Comparison of ENCODE assay signal across 1 cellular context in the genomic region with DNA sequence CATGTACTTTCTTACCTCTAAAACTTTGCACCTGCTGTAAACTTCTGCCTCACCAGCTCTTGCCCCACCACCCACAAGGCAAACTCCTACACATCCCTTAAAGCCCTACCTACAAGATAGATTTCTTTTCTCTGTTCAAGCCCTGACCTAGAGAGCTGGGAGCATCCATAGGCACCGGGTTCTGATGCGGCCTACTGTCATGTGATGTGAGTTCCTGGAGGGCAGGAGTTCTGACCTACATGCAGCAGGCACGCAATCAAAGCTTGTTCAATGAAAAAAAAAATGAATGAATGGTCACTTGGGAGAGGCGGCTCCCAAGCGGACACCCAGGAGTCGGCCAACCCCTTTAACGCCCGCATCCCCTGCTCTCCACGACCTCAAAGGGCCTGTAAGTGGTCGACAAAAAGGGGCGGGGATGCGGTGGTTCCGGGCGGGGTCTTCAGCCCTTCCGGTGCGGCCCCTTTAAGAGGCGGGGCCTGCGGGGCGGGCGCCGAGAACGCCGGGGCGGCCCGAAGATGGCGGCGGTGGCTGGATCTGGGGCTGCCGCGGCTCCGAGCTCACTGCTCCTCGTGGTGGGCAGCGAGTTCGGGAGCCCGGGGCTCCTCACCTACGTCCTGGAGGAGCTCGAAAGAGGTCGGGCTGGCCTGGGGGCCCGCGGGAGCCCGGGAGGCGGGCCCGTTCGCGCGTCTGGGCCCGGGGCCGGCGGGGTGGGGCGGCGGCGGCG.
TF ChIP-seq lines count a peak whose summit lies in the region.

A gene with protein sequence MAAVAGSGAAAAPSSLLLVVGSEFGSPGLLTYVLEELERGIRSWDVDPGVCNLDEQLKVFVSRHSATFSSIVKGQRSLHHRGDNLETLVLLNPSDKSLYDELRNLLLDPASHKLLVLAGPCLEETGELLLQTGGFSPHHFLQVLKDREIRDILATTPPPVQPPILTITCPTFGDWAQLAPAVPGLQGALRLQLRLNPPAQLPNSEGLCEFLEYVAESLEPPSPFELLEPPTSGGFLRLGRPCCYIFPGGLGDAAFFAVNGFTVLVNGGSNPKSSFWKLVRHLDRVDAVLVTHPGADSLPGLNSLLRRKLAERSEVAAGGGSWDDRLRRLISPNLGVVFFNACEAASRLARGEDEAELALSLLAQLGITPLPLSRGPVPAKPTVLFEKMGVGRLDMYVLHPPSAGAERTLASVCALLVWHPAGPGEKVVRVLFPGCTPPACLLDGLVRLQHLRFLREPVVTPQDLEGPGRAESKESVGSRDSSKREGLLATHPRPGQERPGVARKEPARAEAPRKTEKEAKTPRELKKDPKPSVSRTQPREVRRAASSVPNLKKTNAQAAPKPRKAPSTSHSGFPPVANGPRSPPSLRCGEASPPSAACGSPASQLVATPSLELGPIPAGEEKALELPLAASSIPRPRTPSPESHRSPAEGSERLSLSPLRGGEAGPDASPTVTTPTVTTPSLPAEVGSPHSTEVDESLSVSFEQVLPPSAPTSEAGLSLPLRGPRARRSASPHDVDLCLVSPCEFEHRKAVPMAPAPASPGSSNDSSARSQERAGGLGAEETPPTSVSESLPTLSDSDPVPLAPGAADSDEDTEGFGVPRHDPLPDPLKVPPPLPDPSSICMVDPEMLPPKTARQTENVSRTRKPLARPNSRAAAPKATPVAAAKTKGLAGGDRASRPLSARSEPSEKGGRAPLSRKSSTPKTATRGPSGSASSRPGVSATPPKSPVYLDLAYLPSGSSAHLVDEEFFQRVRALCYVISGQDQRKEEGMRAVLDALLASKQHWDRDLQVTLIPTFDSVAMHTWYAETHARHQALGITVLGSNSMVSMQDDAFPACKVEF (plus strand): TSS at position 493 of the 724 bp plus-strand sequence. CDS start 23 bp downstream, at position 516.

TF ChIP-seq in K562, 482 proteins besides CTCF, POLR2A, EP300 and RAD21 (continued from another document and continues in another):
- TF ChIP-seq, protein P1, sequence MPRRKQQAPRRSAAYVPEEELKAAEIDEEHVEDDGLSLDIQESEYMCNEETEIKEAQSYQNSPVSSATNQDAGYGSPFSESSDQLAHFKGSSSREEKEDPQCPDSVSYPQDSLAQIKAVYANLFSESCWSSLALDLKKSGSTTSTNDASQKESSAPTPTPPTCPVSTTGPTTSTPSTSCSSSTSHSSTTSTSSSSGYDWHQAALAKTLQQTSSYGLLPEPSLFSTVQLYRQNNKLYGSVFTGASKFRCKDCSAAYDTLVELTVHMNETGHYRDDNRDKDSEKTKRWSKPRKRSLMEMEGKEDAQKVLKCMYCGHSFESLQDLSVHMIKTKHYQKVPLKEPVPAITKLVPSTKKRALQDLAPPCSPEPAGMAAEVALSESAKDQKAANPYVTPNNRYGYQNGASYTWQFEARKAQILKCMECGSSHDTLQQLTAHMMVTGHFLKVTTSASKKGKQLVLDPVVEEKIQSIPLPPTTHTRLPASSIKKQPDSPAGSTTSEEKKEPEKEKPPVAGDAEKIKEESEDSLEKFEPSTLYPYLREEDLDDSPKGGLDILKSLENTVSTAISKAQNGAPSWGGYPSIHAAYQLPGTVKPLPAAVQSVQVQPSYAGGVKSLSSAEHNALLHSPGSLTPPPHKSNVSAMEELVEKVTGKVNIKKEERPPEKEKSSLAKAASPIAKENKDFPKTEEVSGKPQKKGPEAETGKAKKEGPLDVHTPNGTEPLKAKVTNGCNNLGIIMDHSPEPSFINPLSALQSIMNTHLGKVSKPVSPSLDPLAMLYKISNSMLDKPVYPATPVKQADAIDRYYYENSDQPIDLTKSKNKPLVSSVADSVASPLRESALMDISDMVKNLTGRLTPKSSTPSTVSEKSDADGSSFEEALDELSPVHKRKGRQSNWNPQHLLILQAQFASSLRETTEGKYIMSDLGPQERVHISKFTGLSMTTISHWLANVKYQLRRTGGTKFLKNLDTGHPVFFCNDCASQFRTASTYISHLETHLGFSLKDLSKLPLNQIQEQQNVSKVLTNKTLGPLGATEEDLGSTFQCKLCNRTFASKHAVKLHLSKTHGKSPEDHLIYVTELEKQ (CRISPR knock-in tag; IDR thresholded peaks at IDR 0.05), result no peak
- TF ChIP-seq, protein P2, sequence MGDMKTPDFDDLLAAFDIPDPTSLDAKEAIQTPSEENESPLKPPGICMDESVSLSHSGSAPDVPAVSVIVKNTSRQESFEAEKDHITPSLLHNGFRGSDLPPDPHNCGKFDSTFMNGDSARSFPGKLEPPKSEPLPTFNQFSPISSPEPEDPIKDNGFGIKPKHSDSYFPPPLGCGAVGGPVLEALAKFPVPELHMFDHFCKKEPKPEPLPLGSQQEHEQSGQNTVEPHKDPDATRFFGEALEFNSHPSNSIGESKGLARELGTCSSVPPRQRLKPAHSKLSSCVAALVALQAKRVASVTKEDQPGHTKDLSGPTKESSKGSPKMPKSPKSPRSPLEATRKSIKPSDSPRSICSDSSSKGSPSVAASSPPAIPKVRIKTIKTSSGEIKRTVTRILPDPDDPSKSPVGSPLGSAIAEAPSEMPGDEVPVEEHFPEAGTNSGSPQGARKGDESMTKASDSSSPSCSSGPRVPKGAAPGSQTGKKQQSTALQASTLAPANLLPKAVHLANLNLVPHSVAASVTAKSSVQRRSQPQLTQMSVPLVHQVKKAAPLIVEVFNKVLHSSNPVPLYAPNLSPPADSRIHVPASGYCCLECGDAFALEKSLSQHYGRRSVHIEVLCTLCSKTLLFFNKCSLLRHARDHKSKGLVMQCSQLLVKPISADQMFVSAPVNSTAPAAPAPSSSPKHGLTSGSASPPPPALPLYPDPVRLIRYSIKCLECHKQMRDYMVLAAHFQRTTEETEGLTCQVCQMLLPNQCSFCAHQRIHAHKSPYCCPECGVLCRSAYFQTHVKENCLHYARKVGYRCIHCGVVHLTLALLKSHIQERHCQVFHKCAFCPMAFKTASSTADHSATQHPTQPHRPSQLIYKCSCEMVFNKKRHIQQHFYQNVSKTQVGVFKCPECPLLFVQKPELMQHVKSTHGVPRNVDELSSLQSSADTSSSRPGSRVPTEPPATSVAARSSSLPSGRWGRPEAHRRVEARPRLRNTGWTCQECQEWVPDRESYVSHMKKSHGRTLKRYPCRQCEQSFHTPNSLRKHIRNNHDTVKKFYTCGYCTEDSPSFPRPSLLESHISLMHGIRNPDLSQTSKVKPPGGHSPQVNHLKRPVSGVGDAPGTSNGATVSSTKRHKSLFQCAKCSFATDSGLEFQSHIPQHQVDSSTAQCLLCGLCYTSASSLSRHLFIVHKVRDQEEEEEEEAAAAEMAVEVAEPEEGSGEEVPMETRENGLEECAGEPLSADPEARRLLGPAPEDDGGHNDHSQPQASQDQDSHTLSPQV (IDR thresholded peaks at IDR 0.05), result no peak
- TF ChIP-seq BRD4 (IDR thresholded peaks at IDR 0.05) (no peak), CBFB (CRISPR knock-in tag; IDR thresholded peaks at IDR 0.05) (no peak), TAF1 (IDR thresholded peaks at IDR 0.05; ENCODE audit: control insufficient read depth, extremely low read depth, insufficient read depth, low read length, severe bottlenecking) (peak; percentile 85), ZNF583 (CRISPR knock-in tag; IDR thresholded peaks at IDR 0.05) (no peak), PHB2 (IDR thresholded peaks at IDR 0.05; ENCODE audit: low read depth) (no peak), ZNF140 (CRISPR knock-in tag; IDR thresholded peaks at IDR 0.05) (no peak), XRCC5 (IDR thresholded peaks at IDR 0.05; ENCODE audit: low read depth, low read length) (no peak), ARID1B (IDR thresholded peaks at IDR 0.05) (no peak), ARID2 (IDR thresholded peaks at IDR 0.05) (no peak), DPF2 (IDR thresholded peaks at IDR 0.05) (no peak), SNRNP70 (optimal IDR thresholded peaks at IDR 0.05; ENCODE audit: low read depth, low read length) (no peak), MCM2 (IDR thresholded peaks at IDR 0.05; ENCODE audit: low read depth) (no peak), ZNF143 (CRISPR knock-in tag; IDR thresholded peaks at IDR 0.05) (no peak), CHCHD3 (CRISPR knock-in tag; IDR thresholded peaks at IDR 0.05) (no peak), ZNF263 (CRISPR knock-in tag; IDR thresholded peaks at IDR 0.05; ENCODE audit: borderline replicate concordance) (no peak), ZEB2 (IDR thresholded peaks at IDR 0.05) (no peak), RNF2 (IDR thresholded peaks at IDR 0.05) (no peak), ZNF507 (tag; conservative IDR thresholded peaks at IDR 0.05) (no peak), BRF1 (IDR thresholded peaks at IDR 0.05; ENCODE audit: borderline replicate concordance, extremely low read depth, insufficient read length) (no peak), ZNF347 (CRISPR knock-in tag; IDR thresholded peaks at IDR 0.05; ENCODE audit: low read depth) (no peak), GATAD2B (IDR thresholded peaks at IDR 0.05; ENCODE audit: borderline replicate concordance) (no peak)
- TF ChIP-seq, protein P3, sequence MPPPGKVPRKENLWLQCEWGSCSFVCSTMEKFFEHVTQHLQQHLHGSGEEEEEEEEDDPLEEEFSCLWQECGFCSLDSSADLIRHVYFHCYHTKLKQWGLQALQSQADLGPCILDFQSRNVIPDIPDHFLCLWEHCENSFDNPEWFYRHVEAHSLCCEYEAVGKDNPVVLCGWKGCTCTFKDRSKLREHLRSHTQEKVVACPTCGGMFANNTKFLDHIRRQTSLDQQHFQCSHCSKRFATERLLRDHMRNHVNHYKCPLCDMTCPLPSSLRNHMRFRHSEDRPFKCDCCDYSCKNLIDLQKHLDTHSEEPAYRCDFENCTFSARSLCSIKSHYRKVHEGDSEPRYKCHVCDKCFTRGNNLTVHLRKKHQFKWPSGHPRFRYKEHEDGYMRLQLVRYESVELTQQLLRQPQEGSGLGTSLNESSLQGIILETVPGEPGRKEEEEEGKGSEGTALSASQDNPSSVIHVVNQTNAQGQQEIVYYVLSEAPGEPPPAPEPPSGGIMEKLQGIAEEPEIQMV (tag; conservative IDR thresholded peaks at IDR 0.05; ENCODE audit: low read depth), result no peak
- TF ChIP-seq, protein P4, sequence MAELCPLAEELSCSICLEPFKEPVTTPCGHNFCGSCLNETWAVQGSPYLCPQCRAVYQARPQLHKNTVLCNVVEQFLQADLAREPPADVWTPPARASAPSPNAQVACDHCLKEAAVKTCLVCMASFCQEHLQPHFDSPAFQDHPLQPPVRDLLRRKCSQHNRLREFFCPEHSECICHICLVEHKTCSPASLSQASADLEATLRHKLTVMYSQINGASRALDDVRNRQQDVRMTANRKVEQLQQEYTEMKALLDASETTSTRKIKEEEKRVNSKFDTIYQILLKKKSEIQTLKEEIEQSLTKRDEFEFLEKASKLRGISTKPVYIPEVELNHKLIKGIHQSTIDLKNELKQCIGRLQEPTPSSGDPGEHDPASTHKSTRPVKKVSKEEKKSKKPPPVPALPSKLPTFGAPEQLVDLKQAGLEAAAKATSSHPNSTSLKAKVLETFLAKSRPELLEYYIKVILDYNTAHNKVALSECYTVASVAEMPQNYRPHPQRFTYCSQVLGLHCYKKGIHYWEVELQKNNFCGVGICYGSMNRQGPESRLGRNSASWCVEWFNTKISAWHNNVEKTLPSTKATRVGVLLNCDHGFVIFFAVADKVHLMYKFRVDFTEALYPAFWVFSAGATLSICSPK (IDR thresholded peaks at IDR 0.05; ENCODE audit: borderline replicate concordance), result no peak
- TF ChIP-seq, protein P5, sequence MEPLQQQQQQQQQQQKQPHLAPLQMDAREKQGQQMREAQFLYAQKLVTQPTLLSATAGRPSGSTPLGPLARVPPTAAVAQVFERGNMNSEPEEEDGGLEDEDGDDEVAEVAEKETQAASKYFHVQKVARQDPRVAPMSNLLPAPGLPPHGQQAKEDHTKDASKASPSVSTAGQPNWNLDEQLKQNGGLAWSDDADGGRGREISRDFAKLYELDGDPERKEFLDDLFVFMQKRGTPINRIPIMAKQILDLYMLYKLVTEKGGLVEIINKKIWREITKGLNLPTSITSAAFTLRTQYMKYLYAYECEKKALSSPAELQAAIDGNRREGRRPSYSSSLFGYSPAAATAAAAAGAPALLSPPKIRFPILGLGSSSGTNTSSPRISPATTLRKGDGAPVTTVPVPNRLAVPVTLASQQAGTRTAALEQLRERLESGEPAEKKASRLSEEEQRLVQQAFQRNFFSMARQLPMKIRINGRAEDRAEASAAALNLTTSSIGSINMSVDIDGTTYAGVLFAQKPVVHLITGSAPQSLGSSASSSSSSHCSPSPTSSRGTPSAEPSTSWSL (CRISPR knock-in tag; IDR thresholded peaks at IDR 0.05; ENCODE audit: borderline replicate concordance), result no peak
- TF ChIP-seq, protein P6, sequence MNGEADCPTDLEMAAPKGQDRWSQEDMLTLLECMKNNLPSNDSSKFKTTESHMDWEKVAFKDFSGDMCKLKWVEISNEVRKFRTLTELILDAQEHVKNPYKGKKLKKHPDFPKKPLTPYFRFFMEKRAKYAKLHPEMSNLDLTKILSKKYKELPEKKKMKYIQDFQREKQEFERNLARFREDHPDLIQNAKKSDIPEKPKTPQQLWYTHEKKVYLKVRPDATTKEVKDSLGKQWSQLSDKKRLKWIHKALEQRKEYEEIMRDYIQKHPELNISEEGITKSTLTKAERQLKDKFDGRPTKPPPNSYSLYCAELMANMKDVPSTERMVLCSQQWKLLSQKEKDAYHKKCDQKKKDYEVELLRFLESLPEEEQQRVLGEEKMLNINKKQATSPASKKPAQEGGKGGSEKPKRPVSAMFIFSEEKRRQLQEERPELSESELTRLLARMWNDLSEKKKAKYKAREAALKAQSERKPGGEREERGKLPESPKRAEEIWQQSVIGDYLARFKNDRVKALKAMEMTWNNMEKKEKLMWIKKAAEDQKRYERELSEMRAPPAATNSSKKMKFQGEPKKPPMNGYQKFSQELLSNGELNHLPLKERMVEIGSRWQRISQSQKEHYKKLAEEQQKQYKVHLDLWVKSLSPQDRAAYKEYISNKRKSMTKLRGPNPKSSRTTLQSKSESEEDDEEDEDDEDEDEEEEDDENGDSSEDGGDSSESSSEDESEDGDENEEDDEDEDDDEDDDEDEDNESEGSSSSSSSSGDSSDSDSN (IDR thresholded peaks at IDR 0.05; ENCODE audit: borderline replicate concordance in 1 of 2, low read depth in 2 of 2, low read length in 2 of 2), result no peak
- TF ChIP-seq, protein P7, sequence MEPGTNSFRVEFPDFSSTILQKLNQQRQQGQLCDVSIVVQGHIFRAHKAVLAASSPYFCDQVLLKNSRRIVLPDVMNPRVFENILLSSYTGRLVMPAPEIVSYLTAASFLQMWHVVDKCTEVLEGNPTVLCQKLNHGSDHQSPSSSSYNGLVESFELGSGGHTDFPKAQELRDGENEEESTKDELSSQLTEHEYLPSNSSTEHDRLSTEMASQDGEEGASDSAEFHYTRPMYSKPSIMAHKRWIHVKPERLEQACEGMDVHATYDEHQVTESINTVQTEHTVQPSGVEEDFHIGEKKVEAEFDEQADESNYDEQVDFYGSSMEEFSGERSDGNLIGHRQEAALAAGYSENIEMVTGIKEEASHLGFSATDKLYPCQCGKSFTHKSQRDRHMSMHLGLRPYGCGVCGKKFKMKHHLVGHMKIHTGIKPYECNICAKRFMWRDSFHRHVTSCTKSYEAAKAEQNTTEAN (CRISPR knock-in tag; IDR thresholded peaks at IDR 0.05), result 0 out of 2 replicates have a peak, but pooled peaks have one; percentile 60
- TF ChIP-seq, protein P8, sequence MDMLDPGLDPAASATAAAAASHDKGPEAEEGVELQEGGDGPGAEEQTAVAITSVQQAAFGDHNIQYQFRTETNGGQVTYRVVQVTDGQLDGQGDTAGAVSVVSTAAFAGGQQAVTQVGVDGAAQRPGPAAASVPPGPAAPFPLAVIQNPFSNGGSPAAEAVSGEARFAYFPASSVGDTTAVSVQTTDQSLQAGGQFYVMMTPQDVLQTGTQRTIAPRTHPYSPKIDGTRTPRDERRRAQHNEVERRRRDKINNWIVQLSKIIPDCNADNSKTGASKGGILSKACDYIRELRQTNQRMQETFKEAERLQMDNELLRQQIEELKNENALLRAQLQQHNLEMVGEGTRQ (CRISPR knock-in tag; IDR thresholded peaks at IDR 0.05), result peak; percentile 50
- TF ChIP-seq, protein P9, sequence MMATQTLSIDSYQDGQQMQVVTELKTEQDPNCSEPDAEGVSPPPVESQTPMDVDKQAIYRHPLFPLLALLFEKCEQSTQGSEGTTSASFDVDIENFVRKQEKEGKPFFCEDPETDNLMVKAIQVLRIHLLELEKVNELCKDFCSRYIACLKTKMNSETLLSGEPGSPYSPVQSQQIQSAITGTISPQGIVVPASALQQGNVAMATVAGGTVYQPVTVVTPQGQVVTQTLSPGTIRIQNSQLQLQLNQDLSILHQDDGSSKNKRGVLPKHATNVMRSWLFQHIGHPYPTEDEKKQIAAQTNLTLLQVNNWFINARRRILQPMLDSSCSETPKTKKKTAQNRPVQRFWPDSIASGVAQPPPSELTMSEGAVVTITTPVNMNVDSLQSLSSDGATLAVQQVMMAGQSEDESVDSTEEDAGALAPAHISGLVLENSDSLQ (IDR thresholded peaks at IDR 0.05), result no peak
